ENCODE assay signal across 9 cellular contexts in genomic region chr19:2081873-2082810, GRCh38. TPM values are rescaled to one million over a fixed set of nuclear protein-coding genes. Genes with fewer than 3 reads are reported as not detected.
DNase-seq lines count a peak whose midpoint lies in the region; ATAC-seq and TF ChIP-seq lines count a peak whose summit lies in the region.
"Had no signal": no experiment of that assay in that cellular context is flagged by ENCODE, and none has a peak within 500 bp of the region (broad histone marks: within the 10 kb centered on the region; RNA-seq: fewer than 3 reads in every experiment).

No MANE protein-coding gene starts in this region.

- intact Hi-C loops in right lobe of liver (cut with DNase I): no loop called here
- intact Hi-C loops in head of caudate nucleus (cut with DNase I): no loop called here

- H3K36me3 ChIP-seq in right lobe of liver: peaks cover 0 to 20% (median 7%) of the 10 kb centered on the region in 4 donors

- CTCF ChIA-PET in activated CD8-positive, alpha-beta memory T cell treated with anti-CD3 and anti-CD28 coated beads, Interleukin-2, amount 10 ng/mL, durations not matched to agents 7 days and 5 days (lab: Charles Lee): interaction anchor here (1.1 to 4.8 kb wide), 8 partner anchors 9 to 154 kb away, joined by 3 to 50 read pairs (median 4); partner anchors contain the start of gene MOB3A

- 50% methylated on average over 1 of the region's 30 CpGs for WGBS in right lobe of liver (ENCODE audit: insufficient coverage, low coverage, low lambda C conversion rate, missing lambda C conversion rate)

- H3K4me3 Mint-ChIP-seq in IgD-negative memory B cell: peak overlapping the region; percentile 97 to 100 (median 98)
- peak overlapping the region; percentile 99 for H3K4me3 Mint-ChIP-seq in activated CD8-positive, alpha-beta memory T cell treated with anti-CD3 and anti-CD28 coated beads, Interleukin-2, amount 10 ng/mL, durations not matched to agents 7 days and 5 days

- TF ChIP-seq CTCF in right lobe of liver (IDR thresholded peaks at IDR 0.05): no peak

- H3K9me3 ChIP-seq in right lobe of liver: no peaks in the 10 kb centered on the region

- H3K4me1 Mint-ChIP-seq in IgD-negative memory B cell: peaks cover 37 to 43% (median 40%) of the 10 kb centered on the region in 3 donors
- H3K4me1 Mint-ChIP-seq in activated CD8-positive, alpha-beta memory T cell treated with anti-CD3 and anti-CD28 coated beads, Interleukin-2, amount 10 ng/mL, durations not matched to agents 7 days and 5 days: peaks cover 47% of the 10 kb centered on the region

- H3K27ac Mint-ChIP-seq in IgD-negative memory B cell: peak overlapping the region; percentile 100
- peak overlapping the region; percentile 98 for H3K27ac Mint-ChIP-seq in activated CD8-positive, alpha-beta memory T cell treated with anti-CD3 and anti-CD28 coated beads, Interleukin-2, amount 10 ng/mL, durations not matched to agents 7 days and 5 days

- ATAC-seq in activated CD8-positive, alpha-beta memory T cell treated with anti-CD3 and anti-CD28 coated beads, Interleukin-2, amount 10 ng/mL, durations not matched to agents 7 days and 5 days: peak; percentile 40
- ATAC-seq in right lobe of liver (peak; percentile 22 to 59 (median 38)), HG02678 (IDR thresholded peaks at IDR 0.05; ENCODE audit: unreplicated experiment) (no peak)

- no peaks in the 10 kb centered on the region for H3K27me3 ChIP-seq in right lobe of liver

- peaks cover 0 to 4% (median 0%) of the 10 kb centered on the region in 3 donors for H3K9me3 Mint-ChIP-seq in IgD-negative memory B cell
- H3K9me3 Mint-ChIP-seq in activated CD8-positive, alpha-beta memory T cell treated with anti-CD3 and anti-CD28 coated beads, Interleukin-2, amount 10 ng/mL, durations not matched to agents 7 days and 5 days (ENCODE audit: low read depth): no peaks in the 10 kb centered on the region

- DNase-seq in AML-193 (lab: John Stamatoyannopoulos, UW) (peak; percentile 35 to 61), right lobe of liver (no peak), DMS153 treated with DMSO at 0.1 percent for 48 hours (lab: John Stamatoyannopoulos, UW; ENCODE audit: unreplicated experiment) (no peak), NCI-H1694 (lab: John Stamatoyannopoulos, UW) (no peak), head of caudate nucleus (no peak)
- peak; percentile 83 for DNase-seq in activated CD8-positive, alpha-beta memory T cell treated with anti-CD3 and anti-CD28 coated beads, Interleukin-2, amount 10 ng/mL, durations not matched to agents 7 days and 5 days
- DNase-seq: NCI-H1436 treated with DMSO at 0.1 percent for 48 hours had no signal

- TF ChIP-seq POLR2A in right lobe of liver (IDR thresholded peaks at IDR 0.05): no peak

- H3K36me3 Mint-ChIP-seq in IgD-negative memory B cell: peaks cover 4% of the 10 kb centered on the region
- H3K36me3 Mint-ChIP-seq in activated CD8-positive, alpha-beta memory T cell treated with anti-CD3 and anti-CD28 coated beads, Interleukin-2, amount 10 ng/mL, durations not matched to agents 7 days and 5 days: peaks cover 76% of the 10 kb centered on the region

- no peak overlapping the region for H3K4me3 ChIP-seq in right lobe of liver

- peaks cover 2% of the 10 kb centered on the region for H3K27me3 Mint-ChIP-seq in IgD-negative memory B cell
- H3K27me3 Mint-ChIP-seq in activated CD8-positive, alpha-beta memory T cell treated with anti-CD3 and anti-CD28 coated beads, Interleukin-2, amount 10 ng/mL, durations not matched to agents 7 days and 5 days: no peaks in the 10 kb centered on the region

- H3K27ac ChIP-seq in right lobe of liver: peak overlapping the region in 2 of 3 donors; percentile 51 to 73

- H3K4me1 ChIP-seq in right lobe of liver: peaks cover 0 to 5% (median 1%) of the 10 kb centered on the region in 4 donors

RNA-seq across cellular contexts. Expression of gene MOB3A, which starts 14.0 kb away (rescaled TPM):
- 136 TPM for polyA plus RNA-seq in IgD-negative memory B cell
- total RNA-seq in activated CD8-positive, alpha-beta memory T cell treated with anti-CD3 and anti-CD28 coated beads, Interleukin-2, amount 10 ng/mL, durations not matched to agents 7 days and 5 days: 100 to 1,000 TPM; 200 to 202 TPM
- total RNA-seq in right lobe of liver: 10 to 100 TPM in 4 of 6 experiments, 1 to 10 TPM in 2; 8.3 to 13.8 (median 10.8) TPM

RNA-seq across cellular contexts. Expression of gene IZUMO4, which starts 14.6 kb away (rescaled TPM):
- polyA plus RNA-seq in IgD-negative memory B cell: 0.83 TPM
- total RNA-seq in activated CD8-positive, alpha-beta memory T cell treated with anti-CD3 and anti-CD28 coated beads, Interleukin-2, amount 10 ng/mL, durations not matched to agents 7 days and 5 days: 10 to 100 TPM in 1 of 2 experiments, 1 to 10 TPM in 1; 7.2 to 10.1 TPM
- total RNA-seq in right lobe of liver: 1 to 10 TPM in 5 of 6 experiments, not detected in 1; 1.2 to 6.9 (median 4.2) TPM

RNA-seq across cellular contexts. Expression of gene MKNK2, which starts 31.1 kb away (rescaled TPM):
- polyA plus RNA-seq in IgD-negative memory B cell: 83.9 TPM
- 100 to 1,000 TPM; 196 to 201 TPM for total RNA-seq in activated CD8-positive, alpha-beta memory T cell treated with anti-CD3 and anti-CD28 coated beads, Interleukin-2, amount 10 ng/mL, durations not matched to agents 7 days and 5 days
- 100 to 1,000 TPM in 4 of 6 experiments, 10 to 100 TPM in 2; 80.5 to 218 (median 117) TPM for total RNA-seq in right lobe of liver

Comparison
In these comparisons a context has a peak if more than half of its experiments do, and no peak if none do; other contexts are left out.
1. DNase-seq: peak in AML-193 (2 of 2) and activated CD8-positive, alpha-beta memory T cell treated with anti-CD3 and anti-CD28 coated beads, Interleukin-2, amount 10 ng/mL, durations not matched to agents 7 days and 5 days (single experiment); none in right lobe of liver (0 of 3), DMS153 treated with DMSO at 0.1 percent for 48 hours (single experiment), NCI-H1694 (single experiment) and head of caudate nucleus (0 of 42).
2. RNA of gene MOB3A, which starts 14.0 kb away (total RNA-seq): 200 to 202 TPM in activated CD8-positive, alpha-beta memory T cell treated with anti-CD3 and anti-CD28 coated beads, Interleukin-2, amount 10 ng/mL, durations not matched to agents 7 days and 5 days; 8.3 to 13.8 TPM in right lobe of liver; every median in the first group is over 10 times any median in the second.